Comparison of ENCODE assay signal across 13 cellular contexts in genomic region chr12:70245458-70245857, GRCh38. TPM values are rescaled to one million over a fixed set of nuclear protein-coding genes. Genes with fewer than 3 reads are reported as not detected.
DNase-seq lines count a peak whose midpoint lies in the region; ATAC-seq, FAIRE-seq and TF ChIP-seq lines count a peak whose summit lies in the region.
"Had no signal": no experiment of that assay in that cellular context is flagged by ENCODE, and none has a peak within 500 bp of the region (broad histone marks: within the 10 kb centered on the region; RNA-seq: fewer than 3 reads in every experiment).

No MANE protein-coding gene starts in this region.

- H4K20me1 ChIP-seq in GM23248 (ENCODE audit: insufficient read depth) (peaks cover 11% of the 10 kb centered on the region), Loucy (ENCODE audit: insufficient read depth, low read length, poor library complexity, severe bottlenecking) (peaks cover 84% of the 10 kb centered on the region)

- no peak for ATAC-seq in central memory CD8-positive, alpha-beta T cell (replicated peaks; ENCODE audit: extremely low read depth, poor library complexity, severe bottlenecking)
- ATAC-seq in HG02884 (IDR thresholded peaks at IDR 0.05; ENCODE audit: unreplicated experiment) = no peak
- ATAC-seq: stimulated activated naive B cell treated with anti-CD40 and anti-IgM and Interleukin-4, amounts not matched to agents 10 μg/mL and 1 μg/mL and 100 μg/mL, for 72 hours had no signal

- no peak for TF ChIP-seq POLR2A in H54 (IDR thresholded peaks at IDR 0.05; ENCODE audit: low read depth, low read length)

- H3F3A ChIP-seq in GM23248 (ENCODE audit: insufficient read depth) (peaks cover 19% of the 10 kb centered on the region), Loucy (ENCODE audit: low read depth) (no peaks in the 10 kb centered on the region)

- H3K4me1 Mint-ChIP-seq in central memory CD8-positive, alpha-beta T cell = peaks cover 67% of the 10 kb centered on the region
- H3K4me1 Mint-ChIP-seq in nephron = peaks cover 59% of the 10 kb centered on the region

- in situ Hi-C loops in GM23248 (cut with MboI) = no loop called here

- no peaks in the 10 kb centered on the region for H3K27me3 Mint-ChIP-seq in central memory CD8-positive, alpha-beta T cell
- no peaks in the 10 kb centered on the region for H3K27me3 Mint-ChIP-seq in nephron (ENCODE audit: low read depth)
- H3K27me3 Mint-ChIP-seq: stimulated activated naive B cell treated with anti-CD40 and anti-IgM and Interleukin-4, amounts not matched to agents 10 μg/mL and 1 μg/mL and 100 μg/mL, for 72 hours had no signal

- H3K27ac Mint-ChIP-seq in central memory CD8-positive, alpha-beta T cell (ENCODE audit: low read depth) = no peak overlapping the region
- peak overlapping the region in 2 of 3 experiments; percentile 100 for H3K27ac Mint-ChIP-seq in nephron
- H3K27ac Mint-ChIP-seq: stimulated activated naive B cell treated with anti-CD40 and anti-IgM and Interleukin-4, amounts not matched to agents 10 μg/mL and 1 μg/mL and 100 μg/mL, for 72 hours had no signal

- H3K4me1 ChIP-seq in GM23248 (ENCODE audit: insufficient read depth) (peaks cover 59% of the 10 kb centered on the region), Loucy (ENCODE audit: insufficient read depth, low read length, poor library complexity, severe bottlenecking) (peaks cover 79% of the 10 kb centered on the region), BE2C (no peaks in the 10 kb centered on the region)

- H3K9me3 ChIP-seq in GM23248 (ENCODE audit: low read depth) (no peaks in the 10 kb centered on the region), Loucy (ENCODE audit: insufficient read depth, low read depth, low read length) (no peaks in the 10 kb centered on the region), BE2C (no peaks in the 10 kb centered on the region)

- H3K36me3 ChIP-seq in GM23248 (ENCODE audit: low read depth) (peaks cover 13% of the 10 kb centered on the region), Loucy (ENCODE audit: insufficient read depth, low read length) (0 out of 2 replicates have a peak, but pooled peaks cover 3% of the 10 kb centered on the region), BE2C (peaks cover 10% of the 10 kb centered on the region)

- H3K4me3 Mint-ChIP-seq in central memory CD8-positive, alpha-beta T cell = peak overlapping the region; percentile 98
- H3K4me3 Mint-ChIP-seq in nephron = peak overlapping the region; percentile 96 to 99 (median 97)

- no peak for FAIRE-seq in H54 (lab: Jason Lieb, UNC)
- FAIRE-seq: GM12892 had no signal

- H3K9ac ChIP-seq in GM23248 (peak overlapping the region; percentile 99), Loucy (ENCODE audit: low read depth, low read length, poor library complexity, severe bottlenecking) (peak overlapping the region; percentile 94)

- TF ChIP-seq CTCF in Loucy (conservative IDR thresholded peaks at IDR 0.05; ENCODE audit: low read length) (no peak), nephron (IDR thresholded peaks at IDR 0.05; ENCODE audit: unreplicated experiment in 3 of 3) (no peak), BE2C (IDR thresholded peaks at IDR 0.05; ENCODE audit: low read depth, low read length) (no peak)

- H3K4me3 ChIP-seq in GM23248 = peak overlapping the region; percentile 97
- H3K4me3 ChIP-seq in Loucy (ENCODE audit: low read length, poor library complexity, severe bottlenecking) = peak overlapping the region; percentile 98
- H3K4me3 ChIP-seq in BE2C (ENCODE audit: low read depth, low read length) = no peak overlapping the region

- no peak overlapping the region for H3K27ac ChIP-seq in GM23248

- no peaks in the 10 kb centered on the region for H3K9me3 Mint-ChIP-seq in central memory CD8-positive, alpha-beta T cell
- no peaks in the 10 kb centered on the region for H3K9me3 Mint-ChIP-seq in nephron
- H3K9me3 Mint-ChIP-seq: stimulated activated naive B cell treated with anti-CD40 and anti-IgM and Interleukin-4, amounts not matched to agents 10 μg/mL and 1 μg/mL and 100 μg/mL, for 72 hours had no signal

- peak overlapping the region; percentile 99 for H3K4me2 ChIP-seq in GM23248 (ENCODE audit: unreplicated experiment)
- peak overlapping the region; percentile 100 for H3K4me2 ChIP-seq in Loucy (ENCODE audit: low read depth, low read length, poor library complexity, severe bottlenecking)

- H3K36me3 Mint-ChIP-seq in central memory CD8-positive, alpha-beta T cell (ENCODE audit: insufficient read depth) = peaks cover 40% of the 10 kb centered on the region
- H3K36me3 Mint-ChIP-seq in nephron (ENCODE audit: low read depth) = peaks cover 26% of the 10 kb centered on the region

- H2AFZ ChIP-seq in GM23248 = no peak overlapping the region
- H2AFZ ChIP-seq in Loucy (ENCODE audit: low read length) = no peak overlapping the region

- DNase-seq in GM23248 (no peak), BE2C (no peak), H54 (ENCODE audit: insufficient read length, low spot score) (no peak)
- no peak for DNase-seq in central memory CD8-positive, alpha-beta T cell (ENCODE audit: low spot score in 2 of 2)
- DNase-seq: DMS153; NCI-H1092; NCI-H526 treated with DMSO at 0.1 percent for 48 hours; nucleus accumbens; stimulated activated naive B cell treated with anti-CD40 and anti-IgM and Interleukin-4, amounts not matched to agents 10 μg/mL and 1 μg/mL and 100 μg/mL, for 72 hours had no signal

- H3K79me2 ChIP-seq in GM23248 (ENCODE audit: insufficient read depth) (peaks cover 90% of the 10 kb centered on the region), Loucy (ENCODE audit: insufficient read depth, low read length) (peaks cover 94% of the 10 kb centered on the region)

- H3K27me3 ChIP-seq in GM23248 (replicated peaks; ENCODE audit: insufficient read depth) = no peaks in the 10 kb centered on the region
- H3K27me3 ChIP-seq in Loucy (ENCODE audit: insufficient read depth, low read length, poor library complexity, severe bottlenecking) = no peaks in the 10 kb centered on the region
- no peaks in the 10 kb centered on the region for H3K27me3 ChIP-seq in BE2C

- H3K9me2 ChIP-seq in GM23248 (ENCODE audit: insufficient read depth) (no peaks in the 10 kb centered on the region), Loucy (replicated peaks; ENCODE audit: low read depth, low read length) (no peaks in the 10 kb centered on the region)

RNA-seq across cellular contexts. Expression of gene CNOT2, which starts 2.2 kb away (rescaled TPM):
- total RNA-seq in GM23248 (2014; rRNA removed; shearing (Covaris generic)) = 72.0 and 74.3 TPM in 2 replicates
- polyA plus RNA-seq in GM23248 (2016; fragmentation: Nextera tagmentation; extraction: Ambion mirVana) = 76.1 and 92.4 TPM in 2 replicates
- 86.7 TPM for polyA plus RNA-seq in BE2C (2012; ENCODE audit: insufficient read depth, insufficient read length, low read depth)
